In the genomic region with DNA sequence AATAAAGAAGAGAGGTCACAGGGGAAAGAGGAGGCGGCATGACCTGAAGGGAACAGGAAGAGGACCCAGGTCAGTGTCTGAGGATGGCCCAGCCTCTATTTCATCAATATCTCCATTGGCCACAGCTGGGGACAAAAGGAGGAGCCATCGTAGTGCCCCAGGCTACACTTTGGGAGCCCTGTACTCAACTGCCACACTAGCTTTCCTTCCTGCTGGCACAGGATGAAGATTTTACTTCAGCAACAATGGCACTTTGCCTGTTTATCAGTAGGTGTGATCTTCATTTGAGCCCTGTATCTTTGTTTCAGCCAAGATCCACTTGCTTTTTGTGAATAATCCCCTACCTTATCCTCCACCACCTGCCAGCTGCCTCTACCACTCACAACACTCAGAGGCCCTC, we compare ENCODE assay signal across 25 cellular contexts. TPM values are rescaled to one million over a fixed set of nuclear protein-coding genes. Genes with fewer than 3 reads are reported as not detected.
DNase-seq lines count a peak whose midpoint lies in the region; TF ChIP-seq lines count a peak whose summit lies in the region.
"Had no signal": no experiment of that assay in that cellular context is flagged by ENCODE, and none has a peak within 500 bp of the region (broad histone marks: within the 10 kb centered on the region; RNA-seq: fewer than 3 reads in every experiment).

No MANE protein-coding gene starts in this region.

- H3K27me3 Mint-ChIP-seq in endodermal cell (ENCODE audit: insufficient read depth), result no peaks in the 10 kb centered on the region

- peaks cover 8% of the 10 kb centered on the region for H3K4me1 ChIP-seq in endodermal cell (ENCODE audit: control insufficient read depth, insufficient read depth, low read length)

- H3K9me3 ChIP-seq in WERI-Rb-1 (ENCODE audit: severe bottlenecking) (no peaks in the 10 kb centered on the region), endodermal cell (ENCODE audit: control insufficient read depth, low read length) (peaks cover 4% of the 10 kb centered on the region)
- H3K9me3 ChIP-seq: SJSA1 had no signal

- H3K4me1 Mint-ChIP-seq in endodermal cell, result peaks cover 29% of the 10 kb centered on the region
- H3K4me1 Mint-ChIP-seq: CD4-positive, CD25-positive, alpha-beta regulatory T cell; T-cell had no signal

- H3K9ac ChIP-seq in endodermal cell (ENCODE audit: extremely low read depth, low read length, poor library complexity, severe bottlenecking), result no peak overlapping the region

- 75 to 83% methylated on average over 1 to 2 of the region's 2 CpGs for WGBS in endodermal cell (ENCODE audit: insufficient coverage in 1 of 2, insufficient read length in 1 of 2), 2 experiments
- WGBS in lower leg skin, 2 donors, result 82 to 96% methylated on average over 2 of the region's 2 CpGs

- no peak overlapping the region for H3K27ac ChIP-seq in WERI-Rb-1
- no peak overlapping the region for H3K27ac ChIP-seq in endodermal cell (ENCODE audit: low read depth, low read length)
- H3K27ac ChIP-seq: PC-9, SJSA1 had no signal

- H3K36me3 ChIP-seq in WERI-Rb-1 (no peaks in the 10 kb centered on the region), endodermal cell (ENCODE audit: control insufficient read depth, insufficient read depth, low read length) (no peaks in the 10 kb centered on the region)

- no peak overlapping the region for H3K27ac Mint-ChIP-seq in endodermal cell
- H3K27ac Mint-ChIP-seq: CD4-positive, CD25-positive, alpha-beta regulatory T cell; T-cell had no signal

- peak; percentile 10 for DNase-seq in NCI-H345 (lab: John Stamatoyannopoulos, UW)
- DNase-seq in NCI-H345 treated with DMSO at 0.1 percent for 48 hours (lab: John Stamatoyannopoulos, UW; ENCODE audit: unreplicated experiment), result no peak
- DNase-seq in WERI-Rb-1, result peak; percentile 43
- DNase-seq in endodermal cell, result peak; percentile 74
- no peak for DNase-seq in NCI-H82 (lab: John Stamatoyannopoulos, UW)
- no peak for DNase-seq in NCI-H774 (lab: John Stamatoyannopoulos, UW)
- no peak for DNase-seq in NK-92 treated with Interleukin-12 subunit alpha and Interleukin-12 subunit beta, amount 100 ng/mL, for 24 hours (lab: John Stamatoyannopoulos, UW)
- no peak for DNase-seq in lower leg skin (ENCODE audit: low spot score in 2 of 2)
- DNase-seq: 8988T; ACHN; CD4-positive, CD25-positive, alpha-beta regulatory T cell; DMS53; GDM1; IMR-90; KG1; NCI-H1048; NCI-H1436 treated with DMSO at 0.1 percent for 48 hours; NCI-H187 treated with DMSO at 0.1 percent for 48 hours; NCI-H2227 treated with DMSO at 0.1 percent for 48 hours; NCI-H510A treated with DMSO at 0.1 percent for 48 hours; NCI-H748 treated with DMSO at 0.1 percent for 48 hours; PC-9; T-cell had no signal

- intact Hi-C loops in lower leg skin (cut with DNase I; ENCODE audit: low total_unique reads), result no loop called here

- H3K27me3 ChIP-seq in WERI-Rb-1 (ENCODE audit: insufficient read depth, low read depth, severe bottlenecking), result no peaks in the 10 kb centered on the region
- H3K27me3 ChIP-seq in endodermal cell (ENCODE audit: control insufficient read depth, insufficient read depth, low read length, poor library complexity, severe bottlenecking), result no peaks in the 10 kb centered on the region
- H3K27me3 ChIP-seq: SJSA1 had no signal

- no peaks in the 10 kb centered on the region for H3K9me3 Mint-ChIP-seq in endodermal cell
- H3K9me3 Mint-ChIP-seq: T-cell had no signal

- H3K4me3 Mint-ChIP-seq in endodermal cell, result no peak overlapping the region
- H3K4me3 Mint-ChIP-seq: CD4-positive, CD25-positive, alpha-beta regulatory T cell; T-cell had no signal

- H3K4me3 ChIP-seq in WERI-Rb-1 (ENCODE audit: low read depth, low read length), result no peak overlapping the region
- H3K4me3 ChIP-seq in endodermal cell (ENCODE audit: low read length), result no peak overlapping the region
- no peak overlapping the region for H3K4me3 ChIP-seq in lower leg skin (ENCODE audit: low read depth, poor library complexity, severe bottlenecking)
- H3K4me3 ChIP-seq: GM12878, PC-9, SJSA1 had no signal

- H3K36me3 Mint-ChIP-seq in endodermal cell (ENCODE audit: low read depth), result no peaks in the 10 kb centered on the region
- H3K36me3 Mint-ChIP-seq: CD4-positive, CD25-positive, alpha-beta regulatory T cell; T-cell had no signal

- TF ChIP-seq CTCF in WERI-Rb-1 (IDR thresholded peaks at IDR 0.05; ENCODE audit: low read depth, low read length) (no peak), endodermal cell (conservative IDR thresholded peaks at IDR 0.05) (no peak), lower leg skin (IDR thresholded peaks at IDR 0.05) (no peak)

- TF ChIP-seq POLR2A in lower leg skin (IDR thresholded peaks at IDR 0.05), result no peak

RNA-seq across cellular contexts. Expression of gene RCAN2, which starts 35.4 kb away (rescaled TPM):
- total RNA-seq in endodermal cell, result 10 to 100 TPM; 15.7 to 16.7 TPM
- polyA plus RNA-seq in endodermal cell (2013, experiment 1 of 2), result 7.7 TPM
- polyA plus RNA-seq in endodermal cell (2013, experiment 2 of 2), result 9.2 TPM
- 10 to 100 TPM in 2 of 4 donors, 1 to 10 TPM in 2; 3.7 to 18.7 (median 12.8) TPM for total RNA-seq in lower leg skin
- total RNA-seq: CD4-positive, CD25-positive, alpha-beta regulatory T cell; GM12878 had no signal

Comparison
In these comparisons a context has a peak if more than half of its experiments do, and no peak if none do; other contexts are left out.
1. DNase-seq: peak in NCI-H345 (single experiment), WERI-Rb-1 (single experiment) and endodermal cell (single experiment); none in NCI-H345 treated with DMSO at 0.1 percent for 48 hours (single experiment), NCI-H82 (single experiment), NCI-H774 (single experiment), NK-92 treated with Interleukin-12 subunit alpha and Interleukin-12 subunit beta, amount 100 ng/mL, for 24 hours (single experiment) and lower leg skin (0 of 2).